28 cellular contexts compared by ENCODE assay signal in genomic region chr7:157383868-157384267, GRCh38.
"Had no signal": no experiment of that assay in that cellular context is flagged by ENCODE, and none has a peak within 500 bp of the region (broad histone marks: within the 10 kb centered on the region; RNA-seq: fewer than 3 reads in every experiment).

No MANE protein-coding gene starts in this region.

- DNase-seq: activated B cell treated with CpG ODN at 0.5 μM for 24 hours; activated CD4-positive, alpha-beta memory T cell treated with anti-CD3 and anti-CD28 coated beads for 36 hours; activated CD4-positive, alpha-beta T cell treated with anti-CD3 and anti-CD28 coated beads for 4 hours; activated CD4-positive, alpha-beta T cell treated with anti-CD3 and anti-CD28 coated beads, Interleukin-2, amount 50 U/mL, for 1 hour; activated CD4-positive, CD25-positive, alpha-beta regulatory T cell treated with anti-CD3 and anti-CD28 coated beads, Interleukin-2, amount 50 U/mL, for 72 hours; activated CD8-positive, alpha-beta memory T cell treated with anti-CD3 and anti-CD28 coated beads, Interleukin-2, amount 50 U/mL, for 4 hours; activated gamma-delta T cell treated with Interleukin-2 at 50 U/mL for 16 hours; activated naive CD4-positive, alpha-beta T cell treated with anti-CD3 and anti-CD28 coated beads for 36 hours; activated naive CD8-positive, alpha-beta T cell treated with anti-CD3 and anti-CD28 coated beads, Interleukin-2, amount 50 U/mL, for 24 hours; activated T-cell treated with anti-CD3 and anti-CD28 coated beads for 4 hours; activated T-cell treated with anti-CD3 and anti-CD28 coated beads, Interleukin-2, amount 50 U/mL, for 4 hours; anterior cingulate cortex; central memory CD4-positive, alpha-beta T cell; MG63; NCI-H1048; NCI-H1105 treated with DMSO at 0.1 percent for 48 hours; NCI-H1436; NCI-H1694; NCI-H1930; NCI-H2081 treated with DMSO at 0.1 percent for 48 hours; NCI-H226; NCI-H446 treated with DMSO at 0.1 percent for 48 hours; NCI-H524; SK-N-SH had no signal

- H3K4me3 ChIP-seq: K562, MG63, Peyer's patch, SJCRH30 had no signal

- ATAC-seq: activated naive CD8-positive, alpha-beta T cell treated with anti-CD3 and anti-CD28 coated beads, Interleukin-2, amount 50 U/mL, for 24 hours; activated T-cell treated with anti-CD3 and anti-CD28 coated beads, Interleukin-2, amount 50 U/mL, for 4 hours; K562; Right ventricle myocardium inferior had no signal

- H3K27ac ChIP-seq: Peyer's patch, SJCRH30 had no signal

- H3K9me3 ChIP-seq: MG63, Peyer's patch, SJCRH30, SK-N-SH had no signal

- H3K27me3 ChIP-seq: MG63, Peyer's patch, SJCRH30 had no signal

- H3K4me1 ChIP-seq: Peyer's patch, SJCRH30 had no signal
